ENCODE assay signal across 9 cellular contexts in the genomic region with DNA sequence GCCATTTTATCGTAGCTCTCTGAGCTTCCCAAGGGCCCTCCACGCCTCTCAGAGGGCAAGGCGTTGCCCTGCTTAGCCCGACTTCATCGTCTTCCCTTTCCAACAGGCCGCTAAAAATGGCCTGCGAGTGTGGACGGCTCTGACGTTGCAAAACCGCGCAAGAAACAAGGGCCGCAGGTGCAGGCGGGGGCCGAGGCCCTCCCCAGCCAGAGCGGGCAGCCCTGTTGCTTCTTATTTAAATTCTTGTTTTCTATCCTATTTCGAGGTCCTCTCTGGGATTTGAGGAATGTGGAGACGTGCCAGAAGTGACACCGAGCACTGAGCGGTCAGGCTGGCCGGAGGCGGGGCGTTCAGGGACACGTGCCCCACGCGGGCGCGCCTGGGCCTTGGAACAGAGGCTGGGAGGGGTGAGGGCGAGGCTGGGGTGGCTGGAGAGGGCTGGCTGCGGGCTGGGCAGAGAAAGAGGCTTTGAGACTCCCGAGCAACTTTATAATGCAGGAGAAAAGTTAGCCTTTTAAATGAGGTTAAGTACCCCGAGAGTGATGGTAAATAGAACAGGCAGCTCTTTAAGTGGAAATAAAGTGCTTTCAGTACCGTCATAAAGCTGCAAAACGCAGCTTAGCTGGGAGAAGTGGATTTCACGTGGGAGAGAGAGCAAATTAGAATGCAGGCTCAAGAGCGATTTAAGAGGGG.
A peak's percentile ranks its signal among the peaks of the same experiment; 100 is the strongest.
DNase-seq lines count a peak whose midpoint lies in the region; ATAC-seq and TF ChIP-seq lines count a peak whose summit lies in the region.
"Had no signal": no experiment of that assay in that cellular context is flagged by ENCODE, and none has a peak within 500 bp of the region (broad histone marks: within the 10 kb centered on the region; RNA-seq: fewer than 3 reads in every experiment).

No MANE protein-coding gene starts in this region.

- H3K4me3 ChIP-seq in WERI-Rb-1 (ENCODE audit: low read depth, low read length) (peak overlapping the region; percentile 39), neutrophil (ENCODE audit: low read depth in 1 of 2, low read length in 1 of 2) (peak overlapping the region; percentile 38 to 55)
- H3K4me3 ChIP-seq: GM12878 had no signal

- DNase-seq in DMS53 (lab: John Stamatoyannopoulos, UW) = peak; percentile 89
- peak; percentile 59 for DNase-seq in WERI-Rb-1
- DNase-seq in Right ventricle myocardium inferior (ENCODE audit: missing footprints) = peak; percentile 94
- no peak for DNase-seq in NCI-H446 treated with DMSO at 0.1 percent for 48 hours (lab: John Stamatoyannopoulos, UW)
- DNase-seq in activated effector memory CD4-positive, alpha-beta T cell treated with Interleukin-2 at 50 U/mL for 16 hours = no peak

- H3K27ac ChIP-seq in WERI-Rb-1 = 0 out of 2 replicates have a peak overlapping the region, but pooled peaks have one; percentile 4
- no peak overlapping the region for H3K27ac ChIP-seq in neutrophil

- TF ChIP-seq CTCF in WERI-Rb-1 (IDR thresholded peaks at IDR 0.05; ENCODE audit: low read depth, low read length) (no peak), neutrophil (IDR thresholded peaks at IDR 0.05) (no peak)

- H3K36me3 ChIP-seq in WERI-Rb-1 (no peaks in the 10 kb centered on the region), neutrophil (no peaks in the 10 kb centered on the region)

- H3K27me3 ChIP-seq in WERI-Rb-1 (ENCODE audit: insufficient read depth, low read depth, severe bottlenecking) (no peaks in the 10 kb centered on the region), neutrophil (peaks cover 21% of the 10 kb centered on the region)

- intact Hi-C loops in Right ventricle myocardium inferior (cut with DNase I) = loop anchor here (5.0 kb wide), 2 partner anchors 74 to 244 kb away; partner anchors contain the start of gene AUH

- H3K9me3 ChIP-seq in WERI-Rb-1 (ENCODE audit: severe bottlenecking) = no peaks in the 10 kb centered on the region
- H3K9me3 ChIP-seq in neutrophil = no peaks in the 10 kb centered on the region

- peaks cover 4 to 7% of the 10 kb centered on the region in 2 experiments for H3K4me1 ChIP-seq in neutrophil (ENCODE audit: control insufficient read depth in 1 of 2, insufficient read depth in 1 of 2, low read depth in 1 of 2, low read length in 1 of 2)

- ATAC-seq in Right ventricle myocardium inferior (peak; percentile 97), GM21825 (IDR thresholded peaks at IDR 0.05; ENCODE audit: unreplicated experiment) (no peak), HG02798 (IDR thresholded peaks at IDR 0.05; ENCODE audit: poor library complexity, unreplicated experiment) (no peak)
- ATAC-seq: GM12878 had no signal

Comparison
In these comparisons a context has a peak if more than half of its experiments do, and no peak if none do; other contexts are left out.
1. DNase-seq: peak in DMS53 (single experiment), WERI-Rb-1 (single experiment) and Right ventricle myocardium inferior (single experiment); none in NCI-H446 treated with DMSO at 0.1 percent for 48 hours (single experiment) and activated effector memory CD4-positive, alpha-beta T cell treated with Interleukin-2 at 50 U/mL for 16 hours (single experiment).